Comparison of ENCODE assay signal across 31 cellular contexts in genomic region chr18:2402084-2402483, GRCh38.
DNase-seq lines count a peak whose midpoint lies in the region; ATAC-seq and TF ChIP-seq lines count a peak whose summit lies in the region.
"Had no signal": no experiment of that assay in that cellular context is flagged by ENCODE, and none has a peak within 500 bp of the region (broad histone marks: within the 10 kb centered on the region; RNA-seq: fewer than 3 reads in every experiment).

No MANE protein-coding gene starts in this region.

- H3K9me3 ChIP-seq in lower lobe of right lung = no peaks in the 10 kb centered on the region
- H3K9me3 ChIP-seq: breast epithelium, gastrocnemius medialis, neutrophil, prostate gland, sigmoid colon, testis, uterus had no signal

- H3K27me3 Mint-ChIP-seq in osteocyte (ENCODE audit: unreplicated experiment) = peaks cover 5% of the 10 kb centered on the region
- peaks cover 0 to 10% (median 7%) of the 10 kb centered on the region in 5 donors for H3K27me3 Mint-ChIP-seq in naive thymus-derived CD8-positive, alpha-beta T cell

- TF ChIP-seq CTCF in choroid plexus epithelial cell (conservative IDR thresholded peaks at IDR 0.05; ENCODE audit: low read depth, low read length) = no peak
- no peak for TF ChIP-seq CTCF in osteocyte (IDR thresholded peaks at IDR 0.05)
- TF ChIP-seq CTCF in lower lobe of right lung (IDR thresholded peaks at IDR 0.05) = no peak

- H3K9me3 Mint-ChIP-seq in osteocyte (ENCODE audit: unreplicated experiment) = peaks cover 10% of the 10 kb centered on the region
- peaks cover 0 to 9% (median 0%) of the 10 kb centered on the region in 9 donors for H3K9me3 Mint-ChIP-seq in naive thymus-derived CD8-positive, alpha-beta T cell
- H3K9me3 Mint-ChIP-seq: activated naive CD8-positive, alpha-beta T cell treated with anti-CD3 and anti-CD28 coated beads, Interleukin-2, amount 50 U/mL, for 24 hours; activated T-cell treated with anti-CD3 and anti-CD28 coated beads, Interleukin-2, amount 50 U/mL, for 4 hours; T-helper 1 cell treated with Interleukin-12 subunit alpha and Interleukin-12 subunit beta and Interleukin-4 antibody, amounts not matched to agents 30 μg/mL and 1 μg/mL, for 36 hours had no signal

- POLR2A ChIA-PET in naive thymus-derived CD8-positive, alpha-beta T cell (lab: Charles Lee) = no interaction called here

- intact Hi-C loops in lower lobe of right lung (cut with DNase I) = no loop called here

- H3K4me3 ChIP-seq in choroid plexus epithelial cell (ENCODE audit: low read depth, low read length) = no peak overlapping the region
- no peak overlapping the region for H3K4me3 ChIP-seq in lower lobe of right lung
- H3K4me3 ChIP-seq: breast epithelium, gastrocnemius medialis, hepatocyte, prostate gland, sigmoid colon, testis, uterus had no signal

- no peak overlapping the region for H3K4me3 Mint-ChIP-seq in osteocyte (ENCODE audit: unreplicated experiment)
- H3K4me3 Mint-ChIP-seq in naive thymus-derived CD8-positive, alpha-beta T cell = no peak overlapping the region
- H3K4me3 Mint-ChIP-seq: activated naive CD8-positive, alpha-beta T cell treated with anti-CD3 and anti-CD28 coated beads, Interleukin-2, amount 50 U/mL, for 24 hours; activated T-cell treated with anti-CD3 and anti-CD28 coated beads, Interleukin-2, amount 50 U/mL, for 4 hours; CD14-positive monocyte; T-helper 1 cell treated with Interleukin-12 subunit alpha and Interleukin-12 subunit beta and Interleukin-4 antibody, amounts not matched to agents 30 μg/mL and 1 μg/mL, for 36 hours had no signal

- no peak overlapping the region for H3K27ac ChIP-seq in lower lobe of right lung
- H3K27ac ChIP-seq: breast epithelium, epithelial cell of prostate, gastrocnemius medialis, hepatocyte, neutrophil, prostate gland, sigmoid colon, testis, uterus had no signal

- H3K27ac Mint-ChIP-seq in osteocyte (ENCODE audit: unreplicated experiment) = no peak overlapping the region
- no peak overlapping the region for H3K27ac Mint-ChIP-seq in naive thymus-derived CD8-positive, alpha-beta T cell
- H3K27ac Mint-ChIP-seq: activated naive CD8-positive, alpha-beta T cell treated with anti-CD3 and anti-CD28 coated beads, Interleukin-2, amount 50 U/mL, for 24 hours; CD14-positive monocyte; T-helper 1 cell treated with Interleukin-12 subunit alpha and Interleukin-12 subunit beta and Interleukin-4 antibody, amounts not matched to agents 30 μg/mL and 1 μg/mL, for 36 hours had no signal

- ATAC-seq in SK-N-SH treated with all-trans-retinoic acid at 6 μM for 48 hours (peak; percentile 38; the same call in 2 of the 3 replicates), lower lobe of right lung (no peak)
- no peak for ATAC-seq in naive thymus-derived CD8-positive, alpha-beta T cell
- ATAC-seq: activated naive CD8-positive, alpha-beta T cell treated with anti-CD3 and anti-CD28 coated beads, Interleukin-2, amount 50 U/mL, for 24 hours; activated T-cell treated with anti-CD3 and anti-CD28 coated beads, Interleukin-2, amount 50 U/mL, for 4 hours; gastrocnemius medialis; stimulated activated naive CD8-positive, alpha-beta T cell treated with anti-CD3 and anti-CD28 coated beads, Interleukin-15, Interleukin-2, amounts not matched to agents 100 U/mL and 50 U/mL, for 24 hours had no signal

- DNase-seq in GM04504 (ENCODE audit: low read depth) (peak; percentile 61), choroid plexus epithelial cell (ENCODE audit: low read depth) (peak; percentile 63), non-pigmented ciliary epithelial cell (ENCODE audit: low read depth) (peak; percentile 68), osteocyte (ENCODE audit: extremely low spot score, unreplicated experiment) (no peak), lower lobe of right lung (no peak), NCI-H1436 treated with DMSO at 0.1 percent for 48 hours (lab: John Stamatoyannopoulos, UW) (no peak)
- no peak for DNase-seq in naive thymus-derived CD8-positive, alpha-beta T cell
- DNase-seq: activated CD4-positive, alpha-beta T cell treated with anti-CD3 and anti-CD28 coated beads for 4 hours; activated gamma-delta T cell treated with Interleukin-2 at 50 U/mL for 16 hours; activated naive CD8-positive, alpha-beta T cell treated with anti-CD3 and anti-CD28 coated beads, Interleukin-2, amount 50 U/mL, for 24 hours; activated T-cell treated with anti-CD3 and anti-CD28 coated beads, Interleukin-2, amount 50 U/mL, for 4 hours; Calu3; DND-41; effector CD4-positive, alpha-beta T cell; gastrocnemius medialis; NCI-H187; NCI-H2171 treated with DMSO at 0.1 percent for 48 hours; NCI-H526 treated with DMSO at 0.1 percent for 48 hours; sigmoid colon; stimulated activated CD4-positive, alpha-beta T cell treated with anti-CD3 and anti-CD28 coated beads, Interleukin-15, amount 100 ng/mL, for 24 hours; stimulated activated naive CD8-positive, alpha-beta T cell treated with anti-CD3 and anti-CD28 coated beads, Interleukin-15, Interleukin-2, amounts not matched to agents 100 U/mL and 50 U/mL, for 24 hours; testis; uterus had no signal

- H3K36me3 ChIP-seq in lower lobe of right lung = no peaks in the 10 kb centered on the region
- H3K36me3 ChIP-seq: breast epithelium, gastrocnemius medialis, neutrophil, prostate gland, sigmoid colon, uterus had no signal

- H3K4me1 ChIP-seq in lower lobe of right lung = no peaks in the 10 kb centered on the region
- H3K4me1 ChIP-seq: breast epithelium, gastrocnemius medialis, prostate gland, sigmoid colon, testis, uterus had no signal

- H3K27me3 ChIP-seq in lower lobe of right lung (ENCODE audit: low read depth) = no peaks in the 10 kb centered on the region
- H3K27me3 ChIP-seq: breast epithelium, gastrocnemius medialis, hepatocyte, neutrophil, sigmoid colon, testis, uterus had no signal

- H3K4me1 Mint-ChIP-seq in osteocyte (ENCODE audit: unreplicated experiment) = no peaks in the 10 kb centered on the region
- no peaks in the 10 kb centered on the region for H3K4me1 Mint-ChIP-seq in naive thymus-derived CD8-positive, alpha-beta T cell
- H3K4me1 Mint-ChIP-seq: activated naive CD8-positive, alpha-beta T cell treated with anti-CD3 and anti-CD28 coated beads, Interleukin-2, amount 50 U/mL, for 24 hours had no signal

- H3K36me3 Mint-ChIP-seq in osteocyte (ENCODE audit: unreplicated experiment) = peaks cover 1% of the 10 kb centered on the region
- H3K36me3 Mint-ChIP-seq in naive thymus-derived CD8-positive, alpha-beta T cell = no peaks in the 10 kb centered on the region
- H3K36me3 Mint-ChIP-seq: CD14-positive monocyte had no signal

TF ChIP-seq in SK-N-SH treated with all-trans-retinoic acid at 6 μM for 48 hours, 23 proteins besides CTCF, POLR2A, EP300 and RAD21:
- TF ChIP-seq ARNTL (CRISPR knock-in tag; IDR thresholded peaks at IDR 0.05; ENCODE audit: borderline replicate concordance, low read depth) = no peak
- TF ChIP-seq OSR1 (CRISPR knock-in tag; IDR thresholded peaks at IDR 0.05) = no peak
- TF ChIP-seq PPARA (CRISPR knock-in tag; IDR thresholded peaks at IDR 0.05; ENCODE audit: borderline replicate concordance) = no peak
- TF ChIP-seq BACH2 (CRISPR knock-in tag; IDR thresholded peaks at IDR 0.05; ENCODE audit: borderline replicate concordance) = no peak
- no peak for TF ChIP-seq ESRRG (CRISPR knock-in tag; IDR thresholded peaks at IDR 0.05)
- TF ChIP-seq POU6F1 (CRISPR knock-in tag; IDR thresholded peaks at IDR 0.05; ENCODE audit: borderline replicate concordance, low read depth) = no peak

Comparison
In these comparisons a context has a peak if more than half of its experiments do, and no peak if none do; other contexts are left out.
1. DNase-seq: peak in GM04504 (single experiment), choroid plexus epithelial cell (single experiment) and non-pigmented ciliary epithelial cell (single experiment); none in osteocyte (single experiment), lower lobe of right lung (single experiment), naive thymus-derived CD8-positive, alpha-beta T cell (0 of 10) and NCI-H1436 treated with DMSO at 0.1 percent for 48 hours (single experiment).